In the genomic region with DNA sequence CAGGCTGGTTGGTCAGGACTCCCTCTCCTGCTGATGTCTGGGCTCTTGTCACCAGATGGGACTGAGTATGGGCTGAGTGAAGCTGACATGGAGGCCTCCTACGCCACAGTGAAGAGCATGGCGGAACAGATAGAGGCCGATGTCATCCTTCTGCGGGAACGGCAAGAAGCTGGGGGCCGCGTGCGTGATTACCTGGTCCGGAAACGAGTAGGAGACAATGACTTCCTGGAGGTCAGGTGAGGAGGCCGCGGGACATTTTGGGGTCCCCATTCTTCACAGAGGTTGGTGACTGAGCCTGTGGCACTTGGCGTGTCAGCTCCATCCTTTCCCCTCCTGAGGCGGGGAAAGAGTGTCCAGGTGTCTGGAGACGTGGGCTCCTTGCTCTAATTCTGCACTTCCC, we compare ENCODE assay signal across 1 cellular context.
TF ChIP-seq lines count a peak whose summit lies in the region.

No MANE protein-coding gene starts in this region.

TF ChIP-seq in WTC11, 78 proteins besides CTCF, POLR2A, EP300 and RAD21:
- TF ChIP-seq ZNF219 (CRISPR knock-in tag; IDR thresholded peaks at IDR 0.05; ENCODE audit: borderline replicate concordance) (no peak), ESRRA (CRISPR knock-in tag; IDR thresholded peaks at IDR 0.05; ENCODE audit: borderline replicate concordance) (no peak), ATF3 (CRISPR knock-in tag; conservative IDR thresholded peaks at IDR 0.05) (no peak), ARID4B (CRISPR knock-in tag; IDR thresholded peaks at IDR 0.05; ENCODE audit: borderline replicate concordance) (no peak), NR1H2 (CRISPR knock-in tag; IDR thresholded peaks at IDR 0.05) (no peak), OVOL2 (CRISPR knock-in tag; IDR thresholded peaks at IDR 0.05; ENCODE audit: borderline replicate concordance) (no peak), AR (CRISPR knock-in tag; IDR thresholded peaks at IDR 0.05) (no peak), TEAD4 (CRISPR knock-in tag; IDR thresholded peaks at IDR 0.05) (no peak), RORB (CRISPR knock-in tag; IDR thresholded peaks at IDR 0.05) (no peak), ZNF263 (CRISPR knock-in tag; IDR thresholded peaks at IDR 0.05; ENCODE audit: low read depth) (no peak), IRF2 (CRISPR knock-in tag; IDR thresholded peaks at IDR 0.05; ENCODE audit: borderline replicate concordance, low read depth) (no peak), ZNF416 (CRISPR knock-in tag; IDR thresholded peaks at IDR 0.05) (no peak), HMGXB4 (CRISPR knock-in tag; IDR thresholded peaks at IDR 0.05) (no peak), E2F4 (CRISPR knock-in tag; IDR thresholded peaks at IDR 0.05; ENCODE audit: borderline replicate concordance, low read depth) (no peak), GRHL2 (CRISPR knock-in tag; IDR thresholded peaks at IDR 0.05; ENCODE audit: insufficient replicate concordance, severe bottlenecking) (no peak), GTF2I (CRISPR knock-in tag; conservative IDR thresholded peaks at IDR 0.05) (no peak), MAX (CRISPR knock-in tag; IDR thresholded peaks at IDR 0.05) (no peak), ATF1 (CRISPR knock-in tag; IDR thresholded peaks at IDR 0.05) (no peak)
- TF ChIP-seq, protein P1, sequence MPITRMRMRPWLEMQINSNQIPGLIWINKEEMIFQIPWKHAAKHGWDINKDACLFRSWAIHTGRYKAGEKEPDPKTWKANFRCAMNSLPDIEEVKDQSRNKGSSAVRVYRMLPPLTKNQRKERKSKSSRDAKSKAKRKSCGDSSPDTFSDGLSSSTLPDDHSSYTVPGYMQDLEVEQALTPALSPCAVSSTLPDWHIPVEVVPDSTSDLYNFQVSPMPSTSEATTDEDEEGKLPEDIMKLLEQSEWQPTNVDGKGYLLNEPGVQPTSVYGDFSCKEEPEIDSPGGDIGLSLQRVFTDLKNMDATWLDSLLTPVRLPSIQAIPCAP (CRISPR knock-in tag; IDR thresholded peaks at IDR 0.05), result no peak
